Comparison of ENCODE assay signal across 17 cellular contexts in the genomic region with DNA sequence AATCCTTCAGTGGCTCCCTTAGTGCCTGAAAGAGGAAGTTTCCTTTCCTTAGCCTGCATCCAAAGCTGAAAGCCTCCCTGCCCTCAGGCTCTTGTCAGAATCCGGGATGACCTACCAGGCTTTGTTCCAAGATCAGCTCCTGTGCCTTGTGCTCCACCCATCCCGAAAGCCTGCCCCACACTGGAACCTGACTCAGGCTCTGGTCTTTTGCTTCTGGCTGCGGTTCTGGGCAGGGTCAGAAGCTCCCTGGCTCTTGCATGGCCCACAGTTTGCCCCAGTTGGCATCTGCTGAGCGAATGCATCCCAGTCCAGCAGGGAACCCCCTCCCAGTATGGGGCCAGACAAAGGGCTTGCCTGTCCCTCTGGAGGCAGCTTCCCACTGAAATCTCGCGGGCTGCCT. TPM values are rescaled to one million over a fixed set of nuclear protein-coding genes. Genes with fewer than 3 reads are reported as not detected.
DNase-seq lines count a peak whose midpoint lies in the region; FAIRE-seq and TF ChIP-seq lines count a peak whose summit lies in the region.
"Had no signal": no experiment of that assay in that cellular context is flagged by ENCODE, and none has a peak within 500 bp of the region (broad histone marks: within the 10 kb centered on the region; RNA-seq: fewer than 3 reads in every experiment).

No MANE protein-coding gene starts in this region.

- H3K27me3 ChIP-seq in H1 (replicated peaks in 1 of 4; ENCODE audit: control insufficient read depth in 3 of 4, extremely low read depth in 1 of 4, insufficient read depth in 3 of 4, low read length in 3 of 4) (no peaks in the 10 kb centered on the region), osteoblast (ENCODE audit: insufficient read depth, low read length) (no peaks in the 10 kb centered on the region)
- H3K27me3 ChIP-seq in CD8-positive, alpha-beta memory T cell (ENCODE audit: insufficient read depth, low read length, poor library complexity, severe bottlenecking) = no peaks in the 10 kb centered on the region
- H3K27me3 ChIP-seq: cardiac muscle cell, heart right ventricle, left lung had no signal

- H3K79me2 ChIP-seq in H1 (ENCODE audit: control insufficient read depth in 1 of 2, insufficient read depth in 2 of 2, low read length in 2 of 2) (no peaks in the 10 kb centered on the region), osteoblast (ENCODE audit: insufficient read depth, low read length) (no peaks in the 10 kb centered on the region)

- TF ChIP-seq CTCF in LNCaP clone FGC (IDR thresholded peaks at IDR 0.05; ENCODE audit: control insufficient read depth, extremely low read depth, insufficient read depth) (no peak), H1 (IDR thresholded peaks at IDR 0.05; ENCODE audit: control extremely low read depth in 1 of 3, insufficient read depth in 1 of 3, low read depth in 1 of 3, low read length in 3 of 3) (no peak), osteoblast (IDR thresholded peaks at IDR 0.05; ENCODE audit: extremely low read depth, low read depth, low read length) (no peak)

- TF ChIP-seq POLR2A in H1 (IDR thresholded peaks at IDR 0.05; ENCODE audit: control extremely low read depth in 1 of 2, low read depth in 2 of 2, low read length in 2 of 2) = no peak

- no peaks in the 10 kb centered on the region for H3K4me1 Mint-ChIP-seq in activated CD4-positive, alpha-beta memory T cell treated with anti-CD3 and anti-CD28 coated beads for 36 hours (ENCODE audit: low read depth)
- no peaks in the 10 kb centered on the region for H3K4me1 Mint-ChIP-seq in CD8-positive, alpha-beta memory T cell

- no peak overlapping the region for H4K5ac ChIP-seq in H1 (ENCODE audit: insufficient read length, low read depth, low read length)

- no peak overlapping the region for H3K27ac Mint-ChIP-seq in activated CD4-positive, alpha-beta memory T cell treated with anti-CD3 and anti-CD28 coated beads for 36 hours
- peak overlapping the region in 1 of 8 donors; percentile 74 for H3K27ac Mint-ChIP-seq in CD8-positive, alpha-beta memory T cell
- H3K27ac Mint-ChIP-seq: activated naive CD4-positive, alpha-beta T cell treated with anti-CD3 and anti-CD28 coated beads for 36 hours; natural killer cell treated with Interleukin-12 subunit alpha and Interleukin-12 subunit beta and Interleukin-15 and Interleukin-18, amount 100 ng/mL, for 72 hours had no signal

- peak overlapping the region; percentile 12; the same call in 1 of the 2 replicates for H2BK5ac ChIP-seq in H1 (ENCODE audit: low read depth, low read length)

- H3K4me1 ChIP-seq in H1 (replicated peaks in 1 of 4; ENCODE audit: control insufficient read depth in 3 of 4, insufficient read depth in 4 of 4, low read length in 3 of 4) = no peaks in the 10 kb centered on the region; a peak in 1 of 7 replicates
- peaks cover 5% of the 10 kb centered on the region for H3K4me1 ChIP-seq in osteoblast (ENCODE audit: insufficient read depth, low read length)
- no peaks in the 10 kb centered on the region for H3K4me1 ChIP-seq in CD8-positive, alpha-beta memory T cell (ENCODE audit: insufficient read depth, low read length)
- H3K4me1 ChIP-seq: heart right ventricle, left lung had no signal

- H3K18ac ChIP-seq in H1 (ENCODE audit: extremely low read depth, low read length) = no peak overlapping the region

- no peak overlapping the region for H3K23ac ChIP-seq in H1 (ENCODE audit: insufficient read length)

- no peak overlapping the region for H2BK120ac ChIP-seq in H1 (replicated peaks; ENCODE audit: low read depth, low read length)

- WGBS in H1 (ENCODE audit: extremely low coverage in 1 of 2, insufficient coverage in 1 of 2, insufficient read length in 1 of 2, insufficient replicate concordance in 2 of 2, low coverage in 1 of 2, low lambda C conversion rate in 2 of 2, missing lambda C conversion rate in 1 of 2), 2 experiments = 89% methylated on average over 6 of the region's 6 CpGs; no CpG with 5 or more reads in 1 of the 2 experiments

- TF ChIP-seq RAD21 in H1 (IDR thresholded peaks at IDR 0.05 in 1 of 2, conservative IDR thresholded peaks at IDR 0.05 in 1 of 2; ENCODE audit: low read depth in 2 of 2, low read length in 2 of 2) = no peak

- H3K36me3 ChIP-seq in H1 (ENCODE audit: control insufficient read depth in 2 of 4, insufficient read depth in 4 of 4, low read length in 3 of 4) (peaks cover 0 to 5% (median 0%) of the 10 kb centered on the region in 4 experiments; a peak in 1 of 8 replicates), osteoblast (ENCODE audit: insufficient read depth, low read length) (no peaks in the 10 kb centered on the region)
- H3K36me3 ChIP-seq in CD8-positive, alpha-beta memory T cell (ENCODE audit: insufficient read depth, low read length) = no peaks in the 10 kb centered on the region
- H3K36me3 ChIP-seq: cardiac muscle cell, heart right ventricle, left lung, WERI-Rb-1 had no signal

- peaks cover 7% of the 10 kb centered on the region; the same call in 1 of the 2 replicates for H3K23me2 ChIP-seq in H1 (ENCODE audit: low read depth, low read length)

- no peaks in the 10 kb centered on the region for H3K9me3 Mint-ChIP-seq in activated CD4-positive, alpha-beta memory T cell treated with anti-CD3 and anti-CD28 coated beads for 36 hours
- H3K9me3 Mint-ChIP-seq in CD8-positive, alpha-beta memory T cell = no peaks in the 10 kb centered on the region
- H3K9me3 Mint-ChIP-seq: activated naive CD4-positive, alpha-beta T cell treated with anti-CD3 and anti-CD28 coated beads for 36 hours; natural killer cell treated with Interleukin-12 subunit alpha and Interleukin-12 subunit beta and Interleukin-15 and Interleukin-18, amount 100 ng/mL, for 72 hours had no signal

- no peak overlapping the region for H2BK20ac ChIP-seq in H1 (ENCODE audit: low read length)

- H3K27ac ChIP-seq in H1 (ENCODE audit: low read depth, low read length) (no peak overlapping the region), osteoblast (ENCODE audit: low read depth, low read length) (no peak overlapping the region)
- no peak overlapping the region for H3K27ac ChIP-seq in CD8-positive, alpha-beta memory T cell (ENCODE audit: low read depth, low read length)
- H3K27ac ChIP-seq: cardiac muscle cell, heart right ventricle, left lung, WERI-Rb-1 had no signal

- H3K4me3 ChIP-seq in LNCaP clone FGC (ENCODE audit: low read depth, low read length) (no peak overlapping the region), H1 (ENCODE audit: extremely low read depth in 1 of 4, insufficient read depth in 2 of 4, low read depth in 3 of 4, low read length in 4 of 4) (no peak overlapping the region; a peak in 1 of 8 replicates), osteoblast (ENCODE audit: insufficient read depth, low read length) (no peak overlapping the region)
- no peak overlapping the region for H3K4me3 ChIP-seq in CD8-positive, alpha-beta memory T cell (ENCODE audit: low read length)
- H3K4me3 ChIP-seq: cardiac muscle cell, heart right ventricle, left lung had no signal

- H4K91ac ChIP-seq in H1 (replicated peaks; ENCODE audit: insufficient read length, low read length) = no peak overlapping the region

- FAIRE-seq in H1 (lab: Jason Lieb, UNC) = no peak

- H3K9me3 ChIP-seq in H1 (ENCODE audit: insufficient read depth in 2 of 2, low read depth in 1 of 2, low read length in 1 of 2) (peaks cover 0 to 2% of the 10 kb centered on the region in 2 experiments; a peak in 1 of 4 replicates), osteoblast (ENCODE audit: low read depth, low read length) (no peaks in the 10 kb centered on the region)
- H3K9me3 ChIP-seq in CD8-positive, alpha-beta memory T cell (ENCODE audit: low read length) = no peaks in the 10 kb centered on the region
- H3K9me3 ChIP-seq: Caco-2, heart right ventricle, left lung had no signal

- CTCF ChIA-PET in H1 (lab: Charles Lee; ENCODE audit: partially characterized antibody) = interaction anchor here (1.1 to 1.7 kb wide), 5 partner anchors 8 to 351 kb away, joined by 3 to 7 read pairs (median 4); no protein-coding TSS in a partner anchor
- CTCF ChIA-PET in activated CD4-positive, alpha-beta memory T cell treated with anti-CD3 and anti-CD28 coated beads for 36 hours (lab: Charles Lee) = interaction anchor here (1.2 kb wide), 1 partner anchor 329 kb away, joined by 5 read pairs; no protein-coding TSS in a partner anchor
- CTCF ChIA-PET in CD8-positive, alpha-beta memory T cell (lab: Charles Lee) = interaction anchor here (2.5 kb wide), 1 partner anchor 329 kb away, joined by 5 read pairs; no protein-coding TSS in a partner anchor

- TF ChIP-seq EP300 in H1 (IDR thresholded peaks at IDR 0.05; ENCODE audit: borderline replicate concordance in 1 of 2, low read depth in 2 of 2, low read length in 2 of 2) = no peak

- H3K56ac ChIP-seq in H1 (replicated peaks; ENCODE audit: insufficient read length, low read depth, low read length) = no peak overlapping the region

- no peak overlapping the region for H4K8ac ChIP-seq in H1 (ENCODE audit: extremely low read depth, insufficient read depth, low read length)

- no peak overlapping the region for H3K4ac ChIP-seq in H1 (replicated peaks; ENCODE audit: insufficient read length, low read depth, low read length)

- intact Hi-C loops in activated CD4-positive, alpha-beta memory T cell treated with anti-CD3 and anti-CD28 coated beads for 36 hours (cut with micrococcal nuclease) = no loop called here

- no peak overlapping the region for H3K9ac ChIP-seq in H1 (replicated peaks in 1 of 4; ENCODE audit: extremely low read depth in 1 of 4, low read depth in 3 of 4, low read length in 3 of 4)

- DNase-seq in ELF-1 (ENCODE audit: low read depth, low spot score) (peak; percentile 84), LNCaP clone FGC (ENCODE audit: low read depth) (peak; percentile 67), H1 (ENCODE audit: low read depth in 1 of 2, low spot score in 2 of 2) (no peak), osteoblast (ENCODE audit: insufficient read length, low spot score, missing footprints) (peak; percentile 77), NCI-H2171 treated with DMSO at 0.1 percent for 48 hours (lab: John Stamatoyannopoulos, UW) (no peak), CD1c-positive myeloid dendritic cell (ENCODE audit: extremely low spot score) (no peak)
- DNase-seq in activated CD4-positive, alpha-beta memory T cell treated with anti-CD3 and anti-CD28 coated beads for 36 hours = no peak
- DNase-seq in CD8-positive, alpha-beta memory T cell = no peak
- DNase-seq: activated naive CD4-positive, alpha-beta T cell treated with anti-CD3 and anti-CD28 coated beads for 36 hours; Caco-2; heart right ventricle; left lung; NCI-H2107; stimulated activated naive CD4-positive, alpha-beta T cell treated with Interleukin-2 at 50 U/mL for 16 hours; WERI-Rb-1 had no signal

- H4K20me1 ChIP-seq in H1 (replicated peaks in 1 of 2; ENCODE audit: control insufficient read depth in 1 of 2, insufficient read depth in 2 of 2, low read length in 2 of 2) (peaks cover 0 to 7% of the 10 kb centered on the region in 2 experiments), osteoblast (ENCODE audit: insufficient read depth, low read length) (peaks cover 8% of the 10 kb centered on the region)

- no peak overlapping the region for H2BK12ac ChIP-seq in H1 (ENCODE audit: low read depth, low read length)

- H3K14ac ChIP-seq in H1 (ENCODE audit: insufficient read length) = no peak overlapping the region

- POLR2A ChIA-PET in H1 (lab: Charles Lee; ENCODE audit: partially characterized antibody) = interaction anchor here (1.4 to 1.6 kb wide), 2 partner anchors 13 to 63 kb away, joined by 4 read pairs; no protein-coding TSS in a partner anchor
- POLR2A ChIA-PET in activated CD4-positive, alpha-beta memory T cell treated with anti-CD3 and anti-CD28 coated beads for 36 hours (lab: Charles Lee) = no interaction called here
- POLR2A ChIA-PET in CD8-positive, alpha-beta memory T cell (lab: Charles Lee) = no interaction called here

- no peaks in the 10 kb centered on the region for H3K36me3 Mint-ChIP-seq in activated CD4-positive, alpha-beta memory T cell treated with anti-CD3 and anti-CD28 coated beads for 36 hours
- no peaks in the 10 kb centered on the region for H3K36me3 Mint-ChIP-seq in CD8-positive, alpha-beta memory T cell
- H3K36me3 Mint-ChIP-seq: natural killer cell treated with Interleukin-12 subunit alpha and Interleukin-12 subunit beta and Interleukin-15 and Interleukin-18, amount 100 ng/mL, for 72 hours had no signal

- no peaks in the 10 kb centered on the region for H3K79me1 ChIP-seq in H1 (ENCODE audit: low read depth, low read length)

- no peak overlapping the region for H3K4me3 Mint-ChIP-seq in activated CD4-positive, alpha-beta memory T cell treated with anti-CD3 and anti-CD28 coated beads for 36 hours
- H3K4me3 Mint-ChIP-seq in CD8-positive, alpha-beta memory T cell = no peak overlapping the region
- H3K4me3 Mint-ChIP-seq: activated naive CD4-positive, alpha-beta T cell treated with anti-CD3 and anti-CD28 coated beads for 36 hours; natural killer cell treated with Interleukin-12 subunit alpha and Interleukin-12 subunit beta and Interleukin-15 and Interleukin-18, amount 100 ng/mL, for 72 hours had no signal

- H2AK5ac ChIP-seq in H1 (ENCODE audit: low read depth, low read length) = no peak overlapping the region

- no peak overlapping the region for H2AFZ ChIP-seq in H1 (ENCODE audit: low read length)
- H2AFZ ChIP-seq in osteoblast (ENCODE audit: low read length) = no peak overlapping the region

- H2BK15ac ChIP-seq in H1 (ENCODE audit: low read length) = no peak overlapping the region

- H3K4me2 ChIP-seq in H1 (ENCODE audit: insufficient read depth in 1 of 2, low read depth in 2 of 2, low read length in 2 of 2) (no peak overlapping the region), osteoblast (ENCODE audit: insufficient read depth, low read length) (no peak overlapping the region)

- H3K27me3 Mint-ChIP-seq in activated CD4-positive, alpha-beta memory T cell treated with anti-CD3 and anti-CD28 coated beads for 36 hours = no peaks in the 10 kb centered on the region
- peaks cover 3 to 8% of the 10 kb centered on the region in 2 donors for H3K27me3 Mint-ChIP-seq in CD8-positive, alpha-beta memory T cell

RNA-seq across cellular contexts. Expression of gene KIF23, which starts 25.9 kb away (rescaled TPM):
- 77.2 and 77.4 TPM in 2 replicates for total RNA-seq in H1 (2021; fragmentation: NEBNext Ultra II Directional; extraction: Animal tissue kit (Norgen Biotek cat#: 25700))
- polyA plus RNA-seq in H1 (2011; rRNA removed) = 17.9 and 26.2 TPM in 2 replicates
- polyA plus RNA-seq in H1 (2011; cell fraction: cytosol; rRNA removed) = 35.8 TPM
- polyA plus RNA-seq in H1 (2011; cell fraction: nucleus; rRNA removed) = 26.3 TPM
- polyA plus RNA-seq in H1 (2012, experiment 1 of 2) = 49.1 to 67.9 TPM (median 50.1 TPM) in 4 replicates
- polyA plus RNA-seq in H1 (2012, experiment 2 of 2) = 3.7 TPM
- 40.5 TPM for polyA plus RNA-seq in H1 (2013, experiment 1 of 2)
- 39.7 TPM for polyA plus RNA-seq in H1 (2013, experiment 2 of 2)
- 31.8 and 41.4 TPM in 2 replicates for polyA minus RNA-seq in H1 (2011; rRNA and poly(A)+ RNA removed)
- polyA minus RNA-seq in H1 (2011; cell fraction: cytosol; rRNA and poly(A)+ RNA removed) = 34.8 TPM
- 52.6 TPM for polyA minus RNA-seq in H1 (2011; cell fraction: nucleus; rRNA and poly(A)+ RNA removed)
- 8.0 and 8.3 TPM in 2 replicates for total RNA-seq in osteoblast
- total RNA-seq in activated CD4-positive, alpha-beta memory T cell treated with anti-CD3 and anti-CD28 coated beads for 36 hours = 10 to 100 TPM; 55.6 to 63.1 TPM
- 10 to 100 TPM; 36.0 to 44.4 TPM for total RNA-seq in CD8-positive, alpha-beta memory T cell
- polyA plus RNA-seq in CD8-positive, alpha-beta memory T cell = 0.18 TPM

Comparison
In these comparisons a context has a peak if more than half of its experiments do, and no peak if none do; other contexts are left out.
1. DNase-seq: peak in ELF-1 (single experiment), LNCaP clone FGC (single experiment) and osteoblast (single experiment); none in H1 (0 of 2), NCI-H2171 treated with DMSO at 0.1 percent for 48 hours (single experiment), CD1c-positive myeloid dendritic cell (single experiment), activated CD4-positive, alpha-beta memory T cell treated with anti-CD3 and anti-CD28 coated beads for 36 hours (single experiment) and CD8-positive, alpha-beta memory T cell (0 of 5).